In the genomic region with DNA sequence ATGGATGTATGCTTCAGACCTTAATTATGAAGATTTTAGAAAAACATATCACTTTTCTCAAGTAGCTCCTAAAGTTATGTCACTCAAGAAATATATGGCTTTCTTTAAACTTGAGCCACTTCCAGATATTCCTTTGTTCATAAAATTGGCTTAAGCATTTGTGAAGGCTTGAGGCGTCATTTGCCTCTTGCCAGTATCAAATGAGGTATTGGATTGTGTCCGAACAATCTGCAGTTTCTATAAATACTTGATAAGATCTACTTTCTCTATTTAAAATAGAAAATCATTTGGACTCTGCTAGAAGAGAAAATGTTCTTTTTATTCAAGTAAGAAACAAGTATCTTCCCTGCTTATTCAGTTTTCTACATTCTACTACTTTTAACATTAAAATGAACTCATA, we compare ENCODE assay signal across 14 cellular contexts.
"Had no signal": no experiment of that assay in that cellular context is flagged by ENCODE, and none has a peak within 500 bp of the region (broad histone marks: within the 10 kb centered on the region; RNA-seq: fewer than 3 reads in every experiment).

No MANE protein-coding gene starts in this region.

- DNase-seq: dermis blood vessel endothelial cell; dorsolateral prefrontal cortex; effector CD4-positive, alpha-beta T cell; effector memory CD4-positive, alpha-beta T cell; foreskin keratinocyte; heart left ventricle; hypothalamus; immature natural killer cell; left cardiac atrium; left lung; left ventricle myocardium superior; lower lobe of right lung; mesenchymal stem cell; naive thymus-derived CD4-positive, alpha-beta T cell had no signal
